In the genomic region with DNA sequence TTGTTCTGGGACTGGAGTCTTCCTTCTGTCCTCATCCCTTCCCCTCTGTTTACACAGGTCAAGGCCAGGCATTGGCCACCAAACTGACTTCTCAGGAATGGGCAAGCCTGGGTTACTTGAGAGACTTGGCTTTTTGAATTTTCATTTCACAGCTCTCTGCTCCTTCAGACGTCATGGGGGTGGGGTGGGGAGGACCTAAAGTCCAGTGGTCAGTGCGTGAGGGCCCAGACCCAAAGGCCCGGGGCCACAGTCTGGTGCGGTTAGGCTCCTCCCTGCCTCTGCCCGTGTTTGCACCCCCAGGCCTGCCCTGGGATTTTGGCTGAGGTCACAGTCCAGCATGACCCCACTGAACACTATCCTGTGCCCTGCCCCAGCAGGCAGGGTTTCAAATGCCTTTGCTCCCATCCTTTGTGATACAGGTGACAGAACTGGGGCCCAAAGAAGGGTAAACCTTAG, we compare ENCODE assay signal across 15 cellular contexts. TPM values are rescaled to one million over a fixed set of nuclear protein-coding genes. Genes with fewer than 3 reads are reported as not detected.
DNase-seq lines count a peak whose midpoint lies in the region; ATAC-seq and TF ChIP-seq lines count a peak whose summit lies in the region.
"Had no signal": no experiment of that assay in that cellular context is flagged by ENCODE, and none has a peak within 500 bp of the region (broad histone marks: within the 10 kb centered on the region; RNA-seq: fewer than 3 reads in every experiment).

No MANE protein-coding gene starts in this region.

- H3K9me3 ChIP-seq in osteoblast (ENCODE audit: low read depth, low read length) = no peaks in the 10 kb centered on the region
- H3K9me3 ChIP-seq in aorta (ENCODE audit: control insufficient read depth, low read length) = no peaks in the 10 kb centered on the region
- H3K9me3 ChIP-seq: MG63, uterus had no signal

- no peak overlapping the region for H3K4me2 ChIP-seq in osteoblast (ENCODE audit: insufficient read depth, low read length)

- H3K27me3 Mint-ChIP-seq in endothelial cell (ENCODE audit: unreplicated experiment) = peaks cover 13% of the 10 kb centered on the region
- H3K27me3 Mint-ChIP-seq: naive B cell had no signal

- H3K9me3 Mint-ChIP-seq in endothelial cell (ENCODE audit: unreplicated experiment) = no peaks in the 10 kb centered on the region
- H3K9me3 Mint-ChIP-seq: activated CD4-positive, alpha-beta T cell treated with anti-CD3 and anti-CD28 coated beads, Interleukin-2, amount 10 ng/mL, durations not matched to agents 7 days and 5 days; naive B cell had no signal

- intact Hi-C loops in cardiac septum (cut with DNase I) = no loop called here
- intact Hi-C loops in Right ventricle myocardium superior (cut with DNase I) = no loop called here
- intact Hi-C loops in aorta (cut with DNase I) = no loop called here

- H3K27me3 ChIP-seq in osteoblast (ENCODE audit: insufficient read depth, low read length) = no peaks in the 10 kb centered on the region
- no peaks in the 10 kb centered on the region for H3K27me3 ChIP-seq in aorta (ENCODE audit: control insufficient read depth in 1 of 2, insufficient read depth in 2 of 2, low read length in 1 of 2)
- H3K27me3 ChIP-seq: MG63, uterus had no signal

- H3K4me3 ChIP-seq in osteoblast (ENCODE audit: insufficient read depth, low read length) (no peak overlapping the region), aorta (ENCODE audit: low read length in 2 of 2) (no peak overlapping the region)
- H3K4me3 ChIP-seq: GM12878, MG63, skin epidermis, uterus had no signal

- DNase-seq in cardiac septum (ENCODE audit: low spot score) = peak; percentile 53
- DNase-seq in Right ventricle myocardium superior = no peak
- peak; percentile 3 for DNase-seq in endothelial cell (ENCODE audit: low spot score)
- peak; percentile 90 for DNase-seq in osteoblast (ENCODE audit: insufficient read length, low spot score, missing footprints)
- DNase-seq in aorta = peak; percentile 33 to 49
- no peak for DNase-seq in kidney tubule cell (ENCODE audit: low spot score)
- DNase-seq in NCI-H187 treated with DMSO at 0.1 percent for 48 hours (lab: John Stamatoyannopoulos, UW) = no peak
- DNase-seq in foreskin melanocyte = no peak
- DNase-seq: activated CD4-positive, alpha-beta T cell treated with anti-CD3 and anti-CD28 coated beads, Interleukin-2, amount 10 ng/mL, durations not matched to agents 7 days and 5 days; activated gamma-delta T cell; MG63; naive B cell; uterus had no signal

- H3K27ac ChIP-seq in osteoblast (ENCODE audit: low read depth, low read length) (no peak overlapping the region), aorta (ENCODE audit: low read depth in 1 of 2, low read length in 2 of 2) (no peak overlapping the region)
- H3K27ac ChIP-seq: uterus had no signal

- no peaks in the 10 kb centered on the region for H4K20me1 ChIP-seq in osteoblast (ENCODE audit: insufficient read depth, low read length)

- H3K4me3 Mint-ChIP-seq in endothelial cell (ENCODE audit: unreplicated experiment) = peak overlapping the region; percentile 23
- H3K4me3 Mint-ChIP-seq: activated CD4-positive, alpha-beta T cell treated with anti-CD3 and anti-CD28 coated beads, Interleukin-2, amount 10 ng/mL, durations not matched to agents 7 days and 5 days had no signal

- WGBS in aorta, 2 donors = 81 to 83% methylated on average over 5 of the region's 5 CpGs

- TF ChIP-seq CTCF in endothelial cell (IDR thresholded peaks at IDR 0.05; ENCODE audit: unreplicated experiment) (no peak), osteoblast (IDR thresholded peaks at IDR 0.05; ENCODE audit: extremely low read depth, low read depth, low read length) (no peak)

- H3K36me3 Mint-ChIP-seq in endothelial cell (ENCODE audit: low read depth, unreplicated experiment) = peaks cover 3% of the 10 kb centered on the region
- H3K36me3 Mint-ChIP-seq: naive B cell had no signal

- peak overlapping the region; percentile 41 for H3K27ac Mint-ChIP-seq in endothelial cell (ENCODE audit: unreplicated experiment)
- H3K27ac Mint-ChIP-seq: activated CD4-positive, alpha-beta T cell treated with anti-CD3 and anti-CD28 coated beads, Interleukin-2, amount 10 ng/mL, durations not matched to agents 7 days and 5 days had no signal

- no peak overlapping the region for H2AFZ ChIP-seq in osteoblast (ENCODE audit: low read length)

- peaks cover 16% of the 10 kb centered on the region for H3K79me2 ChIP-seq in osteoblast (ENCODE audit: insufficient read depth, low read length)

- H3K4me1 Mint-ChIP-seq in endothelial cell (ENCODE audit: unreplicated experiment) = peaks cover 36% of the 10 kb centered on the region

- H3K36me3 ChIP-seq in osteoblast (ENCODE audit: insufficient read depth, low read length) = no peaks in the 10 kb centered on the region
- no peaks in the 10 kb centered on the region for H3K36me3 ChIP-seq in aorta (ENCODE audit: control insufficient read depth in 1 of 2, insufficient read depth in 2 of 2, low read length in 1 of 2)
- H3K36me3 ChIP-seq: uterus had no signal

- ATAC-seq in Right ventricle myocardium superior (ENCODE audit: poor library complexity) (no peak), aorta (ENCODE audit: low FRiP score) (no peak)
- ATAC-seq: GM12878 had no signal

- peaks cover 24% of the 10 kb centered on the region for H3K4me1 ChIP-seq in osteoblast (ENCODE audit: insufficient read depth, low read length)
- H3K4me1 ChIP-seq in aorta (ENCODE audit: control insufficient read depth in 1 of 2, insufficient read depth in 2 of 2, low read length in 2 of 2) = no peaks in the 10 kb centered on the region
- H3K4me1 ChIP-seq: uterus had no signal

RNA-seq across cellular contexts. Expression of a gene that starts 4.1 kb away (rescaled TPM):
- total RNA-seq in cardiac septum (49.3 TPM), Right ventricle myocardium superior (67.3 TPM), endothelial cell (ENCODE audit: unreplicated experiment) (37.3 TPM), osteoblast (186 and 210 TPM in 2 replicates), aorta (10 to 100 TPM; 40.0 to 75.8 TPM)
- polyA plus RNA-seq in aorta = 10 to 100 TPM; 21.2 to 31.5 TPM

Comparison
In these comparisons a context has a peak if more than half of its experiments do, and no peak if none do; other contexts are left out.
1. DNase-seq: peak in cardiac septum (single experiment), endothelial cell (single experiment), osteoblast (single experiment) and aorta (2 of 2); none in Right ventricle myocardium superior (single experiment), kidney tubule cell (single experiment), NCI-H187 treated with DMSO at 0.1 percent for 48 hours (single experiment) and foreskin melanocyte (single experiment).